Comparison of ENCODE assay signal across 1 cellular context in genomic region chr13:75537401-75538365, GRCh38.
TF ChIP-seq lines count a peak whose summit lies in the region.

Gene COMMD6 (minus strand): TSS chr13:75537841. CDS start chr13:75537805, 36 bp downstream.

TF ChIP-seq in GM12878, 131 proteins besides CTCF, POLR2A, EP300 and RAD21 (continued from another document and continues in another):
- 0 out of 2 replicates have a peak, but pooled peaks have one; percentile 59 for TF ChIP-seq WRNIP1 (IDR thresholded peaks at IDR 0.05; ENCODE audit: borderline replicate concordance, low read depth, low read length)
- TF ChIP-seq ELK1 (IDR thresholded peaks at IDR 0.05; ENCODE audit: low read depth, low read length), result no peak
- TF ChIP-seq PAX5 (IDR thresholded peaks at IDR 0.05; ENCODE audit: borderline replicate concordance, low read depth, low read length), result peak; percentile 15; the same call in 1 of the 2 replicates
- TF ChIP-seq CEBPZ (IDR thresholded peaks at IDR 0.05; ENCODE audit: low read depth, low read length), result no peak
- no peak for TF ChIP-seq SMC3 (IDR thresholded peaks at IDR 0.05; ENCODE audit: borderline replicate concordance, low read length)
- no peak for TF ChIP-seq ZNF384 (IDR thresholded peaks at IDR 0.05; ENCODE audit: borderline replicate concordance, low read depth, low read length)
- peak; percentile 93 for TF ChIP-seq E4F1 (IDR thresholded peaks at IDR 0.05; ENCODE audit: borderline replicate concordance, partially characterized antibody)
- 0 out of 2 replicates have a peak, but pooled peaks have one; percentile 31 for TF ChIP-seq CBX5 (IDR thresholded peaks at IDR 0.05; ENCODE audit: low read depth)
- no peak for TF ChIP-seq YBX1 (IDR thresholded peaks at IDR 0.05)
- peak; percentile 93 for TF ChIP-seq POLR2AphosphoS2 (IDR thresholded peaks at IDR 0.05; ENCODE audit: low read depth, low read length)
- peak; percentile 77 for TF ChIP-seq NKRF (conservative IDR thresholded peaks at IDR 0.05)
- peak; percentile 99 for TF ChIP-seq SKIL (IDR thresholded peaks at IDR 0.05; ENCODE audit: low read depth, poor library complexity, severe bottlenecking)
- no peak for TF ChIP-seq ZBTB4 (CRISPR knock-in tag; IDR thresholded peaks at IDR 0.05)
- TF ChIP-seq SIX5 (IDR thresholded peaks at IDR 0.05; ENCODE audit: low read depth, low read length, severe bottlenecking), result peak; percentile 47
- no peak for TF ChIP-seq SRF (IDR thresholded peaks at IDR 0.05; ENCODE audit: low read depth in 2 of 2, low read length in 2 of 2)
- peak; percentile 98 for TF ChIP-seq SREBF1 (IDR thresholded peaks at IDR 0.05; ENCODE audit: low read length)
- no peak for TF ChIP-seq ETV6 (conservative IDR thresholded peaks at IDR 0.05 in 1 of 2, IDR thresholded peaks at IDR 0.05 in 1 of 2; ENCODE audit: borderline replicate concordance in 1 of 2, low read depth in 1 of 2)
- TF ChIP-seq ATF2 (IDR thresholded peaks at IDR 0.05; ENCODE audit: low read length), result no peak
- no peak for TF ChIP-seq ATF3 (IDR thresholded peaks at IDR 0.05; ENCODE audit: borderline replicate concordance, extremely low read depth, low read depth, low read length)
- no peak for TF ChIP-seq ZNF274 (IDR thresholded peaks at IDR 0.05; ENCODE audit: insufficient read depth, insufficient read length)
- TF ChIP-seq RELA (IDR thresholded peaks at IDR 0.05; ENCODE audit: borderline replicate concordance, partially characterized antibody), result peak; percentile 52
- no peak for TF ChIP-seq HDAC6 (IDR thresholded peaks at IDR 0.05; ENCODE audit: unreplicated experiment)
- TF ChIP-seq BCL3 (IDR thresholded peaks at IDR 0.05; ENCODE audit: borderline replicate concordance, insufficient read depth, low read depth, low read length, poor library complexity, severe bottlenecking), result no peak
- peak; percentile 70 for TF ChIP-seq MLLT1 (IDR thresholded peaks at IDR 0.05)
- TF ChIP-seq NBN (IDR thresholded peaks at IDR 0.05), result peak; percentile 80
- TF ChIP-seq RUNX3 (IDR thresholded peaks at IDR 0.05; ENCODE audit: low read length), result peak; percentile 18; the same call in 1 of the 2 replicates
- TF ChIP-seq HSF1 (IDR thresholded peaks at IDR 0.05; ENCODE audit: low read depth, low read length), result no peak
- peak; percentile 79 for TF ChIP-seq EED (IDR thresholded peaks at IDR 0.05; ENCODE audit: low read depth)
- no peak; the same call in 1 of the 2 replicates for TF ChIP-seq RBBP5 (conservative IDR thresholded peaks at IDR 0.05)
